Comparison of ENCODE assay signal across 8 cellular contexts in genomic region chr17:80219777-80220708, GRCh38.
DNase-seq lines count a peak whose midpoint lies in the region; ATAC-seq and TF ChIP-seq lines count a peak whose summit lies in the region.

Gene SGSH, minus strand, starts transcription at chr17:80220333. Its CDS starts 20 bp downstream, at chr17:80220313.
Gene SLC26A11, plus strand, starts transcription at chr17:80220427. Its CDS starts 1,134 bp downstream, at chr17:80221561.

- H3K27me3 ChIP-seq in effector memory CD4-positive, alpha-beta T cell (replicated peaks; ENCODE audit: control insufficient read depth, insufficient read depth, low read length, poor library complexity, severe bottlenecking) = no peaks in the 10 kb centered on the region

- peaks cover 21% of the 10 kb centered on the region for H3K4me1 Mint-ChIP-seq in memory B cell

- H3K9me3 ChIP-seq in effector memory CD4-positive, alpha-beta T cell (ENCODE audit: control insufficient read depth, low read length) = no peaks in the 10 kb centered on the region

- H3K27ac ChIP-seq in effector memory CD4-positive, alpha-beta T cell (ENCODE audit: insufficient read depth, low read length, poor library complexity, severe bottlenecking) = peak within 1 kb of the TSS; percentile 95

- H3K4me3 Mint-ChIP-seq in memory B cell = peak within 1 kb of the TSS; percentile 97

- peaks cover 27% of the 10 kb centered on the region for H3K4me1 ChIP-seq in effector memory CD4-positive, alpha-beta T cell (ENCODE audit: control insufficient read depth, insufficient read depth, low read length, poor library complexity, severe bottlenecking)

- H3K9me3 Mint-ChIP-seq in memory B cell = no peaks in the 10 kb centered on the region

- H3K36me3 Mint-ChIP-seq in memory B cell = peaks cover 7% of the 10 kb centered on the region

- peak; percentile 44 for ATAC-seq in memory B cell (ENCODE audit: low read depth)
- no peak for ATAC-seq in HG03097 (IDR thresholded peaks at IDR 0.05; ENCODE audit: low FRiP score, unreplicated experiment)

- H3K4me3 ChIP-seq in HFF-Myc (replicated peaks; ENCODE audit: low read depth, low read length) = peak within 1 kb of the TSS; percentile 88
- peak within 1 kb of the TSS; percentile 88 for H3K4me3 ChIP-seq in effector memory CD4-positive, alpha-beta T cell (ENCODE audit: insufficient read depth, low read depth, low read length, poor library complexity, severe bottlenecking)

- H3K27ac Mint-ChIP-seq in memory B cell = peak within 1 kb of the TSS; percentile 97

- H3K27me3 Mint-ChIP-seq in memory B cell = peaks cover 4% of the 10 kb centered on the region

- H3K36me3 ChIP-seq in effector memory CD4-positive, alpha-beta T cell (ENCODE audit: control insufficient read depth, insufficient read depth, low read length) = peaks cover 16% of the 10 kb centered on the region

- no peak for TF ChIP-seq CTCF in HFF-Myc (IDR thresholded peaks at IDR 0.05; ENCODE audit: low read depth, low read length, missing control alignments)

- peak; percentile 61 for DNase-seq in ELF-1 (ENCODE audit: low read depth, low spot score)
- DNase-seq in HFF-Myc (ENCODE audit: extremely low read depth, low read depth) = no peak
- DNase-seq in NCI-H510A treated with DMSO at 0.1 percent for 48 hours (lab: John Stamatoyannopoulos, UW) = peak; percentile 69
- DNase-seq in activated CD8-positive, alpha-beta memory T cell treated with anti-CD3 and anti-CD28 coated beads for 1 hour (ENCODE audit: extremely low read depth in 1 of 2, low read depth in 1 of 2) = peak; percentile 13 to 47
- peak; percentile 34 to 60 (median 38) for DNase-seq in effector memory CD4-positive, alpha-beta T cell
- peak; percentile 41 to 59 for DNase-seq in memory B cell (ENCODE audit: low spot score in 2 of 2)
- DNase-seq in stimulated activated CD8-positive, alpha-beta memory T cell treated with anti-CD3 and anti-CD28 coated beads, Interleukin-15, amount 100 ng/mL, for 24 hours (ENCODE audit: low read depth) = peak; percentile 40
